2 cellular contexts compared by ENCODE assay signal in genomic region chr12:53868516-53868986, GRCh38.
TF ChIP-seq lines count a peak whose summit lies in the region.

No MANE protein-coding gene starts in this region.

TF ChIP-seq in HEK293, 187 proteins besides CTCF, POLR2A, EP300 and RAD21 (continued from another document and continues in another):
- TF ChIP-seq ATF2 (tag by site-specific recombination; IDR thresholded peaks at IDR 0.05; ENCODE audit: low read depth), result peak; percentile 56
- TF ChIP-seq ZFHX2 (tag by site-specific recombination; conservative IDR thresholded peaks at IDR 0.05), result peak; percentile 90
- no peak for TF ChIP-seq ZBTB49 (tag by site-specific recombination; IDR thresholded peaks at IDR 0.05; ENCODE audit: low read depth)
- no peak for TF ChIP-seq ZNF777 (tag by site-specific recombination; IDR thresholded peaks at IDR 0.05; ENCODE audit: borderline replicate concordance)
- no peak for TF ChIP-seq ZNF571 (tag by site-specific recombination; IDR thresholded peaks at IDR 0.05)
- no peak for TF ChIP-seq ZNF350 (tag by site-specific recombination; IDR thresholded peaks at IDR 0.05)
- TF ChIP-seq ZNF114 (tag by site-specific recombination; IDR thresholded peaks at IDR 0.05), result no peak
- TF ChIP-seq ZNF302 (tag by site-specific recombination; IDR thresholded peaks at IDR 0.05; ENCODE audit: low read depth), result no peak
- no peak for TF ChIP-seq ZNF449 (tag by site-specific recombination; IDR thresholded peaks at IDR 0.05)
- TF ChIP-seq ZNF660 (tag by site-specific recombination; IDR thresholded peaks at IDR 0.05), result no peak
- TF ChIP-seq, protein P1, sequence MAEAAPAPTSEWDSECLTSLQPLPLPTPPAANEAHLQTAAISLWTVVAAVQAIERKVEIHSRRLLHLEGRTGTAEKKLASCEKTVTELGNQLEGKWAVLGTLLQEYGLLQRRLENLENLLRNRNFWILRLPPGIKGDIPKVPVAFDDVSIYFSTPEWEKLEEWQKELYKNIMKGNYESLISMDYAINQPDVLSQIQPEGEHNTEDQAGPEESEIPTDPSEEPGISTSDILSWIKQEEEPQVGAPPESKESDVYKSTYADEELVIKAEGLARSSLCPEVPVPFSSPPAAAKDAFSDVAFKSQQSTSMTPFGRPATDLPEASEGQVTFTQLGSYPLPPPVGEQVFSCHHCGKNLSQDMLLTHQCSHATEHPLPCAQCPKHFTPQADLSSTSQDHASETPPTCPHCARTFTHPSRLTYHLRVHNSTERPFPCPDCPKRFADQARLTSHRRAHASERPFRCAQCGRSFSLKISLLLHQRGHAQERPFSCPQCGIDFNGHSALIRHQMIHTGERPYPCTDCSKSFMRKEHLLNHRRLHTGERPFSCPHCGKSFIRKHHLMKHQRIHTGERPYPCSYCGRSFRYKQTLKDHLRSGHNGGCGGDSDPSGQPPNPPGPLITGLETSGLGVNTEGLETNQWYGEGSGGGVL (tag by site-specific recombination; IDR thresholded peaks at IDR 0.05), result peak; percentile 56; the same call in 1 of the 2 replicates
- TF ChIP-seq ZNF274 (IDR thresholded peaks at IDR 0.05; ENCODE audit: low read length), result no peak
- no peak for TF ChIP-seq ZNF274 (tag by site-specific recombination; IDR thresholded peaks at IDR 0.05; ENCODE audit: borderline replicate concordance)
- TF ChIP-seq KLF1 (tag by site-specific recombination; IDR thresholded peaks at IDR 0.05), result peak; percentile 87
- 0 out of 2 replicates have a peak, but pooled peaks have one; percentile 30 for TF ChIP-seq ZNF629 (tag by site-specific recombination; IDR thresholded peaks at IDR 0.05)
- no peak for TF ChIP-seq ZNF600 (tag by site-specific recombination; IDR thresholded peaks at IDR 0.05)
- TF ChIP-seq ZNF549 (tag by site-specific recombination; IDR thresholded peaks at IDR 0.05), result no peak

TF ChIP-seq in GM12878, 131 proteins besides CTCF, POLR2A, EP300 and RAD21 (continued from another document):
- TF ChIP-seq ZBTB11 (CRISPR knock-in tag; IDR thresholded peaks at IDR 0.05), result no peak
